ENCODE assay signal across 8 cellular contexts in genomic region chr12:29519585-29520182, GRCh38. TPM values are rescaled to one million over a fixed set of nuclear protein-coding genes. Genes with fewer than 3 reads are reported as not detected.
DNase-seq lines count a peak whose midpoint lies in the region; ATAC-seq and TF ChIP-seq lines count a peak whose summit lies in the region.

No MANE protein-coding gene starts in this region.

- no peaks in the 10 kb centered on the region for H3K27me3 ChIP-seq in prostate gland (replicated peaks; ENCODE audit: insufficient read depth)

- peak; percentile 25 to 75 (median 66) for TF ChIP-seq CTCF in prostate gland (IDR thresholded peaks at IDR 0.05)

- intact Hi-C loops in prostate gland (cut with DNase I) = loop anchor here (10.0 kb wide), 2 partner anchors 765 to 1285 kb away; no protein-coding TSS in a partner anchor

- no peaks in the 10 kb centered on the region for H3K4me1 ChIP-seq in prostate gland (replicated peaks)

- H3K4me3 ChIP-seq in Jurkat, Clone E6-1 (ENCODE audit: low read length) = no peak overlapping the region
- no peak overlapping the region for H3K4me3 ChIP-seq in prostate gland

- H3K9me3 ChIP-seq in prostate gland = no peaks in the 10 kb centered on the region

- no peak for TF ChIP-seq POLR2A in prostate gland (IDR thresholded peaks at IDR 0.05)

- H3K27ac ChIP-seq in prostate gland = no peak overlapping the region

- ATAC-seq in HG02759 (IDR thresholded peaks at IDR 0.05; ENCODE audit: unreplicated experiment) = no peak
- no peak for ATAC-seq in HG03571 (IDR thresholded peaks at IDR 0.05; ENCODE audit: unreplicated experiment)

- DNase-seq in stimulated activated CD4-positive, alpha-beta T cell treated with anti-CD3 and anti-CD28 coated beads, Interleukin-12 subunit alpha, Interleukin-12 subunit beta, amount 100 ng/mL, for 48 hours (ENCODE audit: low read depth in 2 of 3, low spot score in 1 of 3) = peak in 2 of 3 donors; percentile 2 to 42
- no peak for DNase-seq in stimulated activated CD4-positive, alpha-beta T cell treated with anti-CD3 and anti-CD28 coated beads, Interleukin-1b, Interleukin-23, amount 100 ng/mL, for 48 hours
- peak; percentile 50 for DNase-seq in Jurkat, Clone E6-1 (ENCODE audit: low read depth, low spot score)
- DNase-seq in SW480 (ENCODE audit: low spot score) (peak; percentile 49), fibroblast of peridontal ligament (ENCODE audit: extremely low read depth) (peak; percentile 82), prostate gland (ENCODE audit: low spot score) (peak; percentile 16)

- no peaks in the 10 kb centered on the region for H3K36me3 ChIP-seq in prostate gland

RNA-seq across cellular contexts. Expression of gene OVCH1, which starts 22.2 kb away (rescaled TPM):
- polyA plus RNA-seq in Jurkat, Clone E6-1 (2012; ENCODE audit: insufficient read depth, insufficient read length) = not detected
- not detected for total RNA-seq in prostate gland
